In the genomic region with DNA sequence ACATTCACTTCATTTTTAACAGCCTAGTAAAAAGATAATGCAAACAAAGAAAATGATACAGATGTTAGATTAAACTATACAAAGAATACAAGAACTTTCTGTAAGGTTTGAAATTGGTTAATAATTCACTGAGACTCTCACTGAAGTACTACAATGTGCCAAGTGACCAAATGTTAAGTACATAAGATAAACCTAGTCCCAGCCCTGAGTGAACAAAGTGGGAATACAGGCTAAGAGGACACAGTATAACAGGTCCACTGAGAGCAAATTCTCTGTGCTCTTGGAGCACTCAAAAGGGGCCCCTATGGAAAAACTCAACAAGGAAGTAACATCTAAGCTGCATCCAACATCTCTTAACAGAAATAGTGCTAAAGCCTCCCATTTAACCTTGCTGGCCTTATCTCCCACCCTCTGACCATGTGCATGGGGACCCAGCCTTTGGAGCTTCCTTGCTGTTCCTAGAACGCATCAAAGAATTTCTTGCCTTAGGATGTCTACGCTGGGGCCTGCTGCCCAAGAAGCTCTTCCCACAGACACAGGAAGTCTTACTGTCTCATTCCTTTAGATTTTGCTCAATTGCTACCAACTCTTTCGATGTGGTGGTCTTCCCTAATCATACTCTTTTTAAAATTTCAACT, we compare ENCODE assay signal across 16 cellular contexts.
DNase-seq lines count a peak whose midpoint lies in the region; TF ChIP-seq lines count a peak whose summit lies in the region.
"Had no signal": no experiment of that assay in that cellular context is flagged by ENCODE, and none has a peak within 500 bp of the region (broad histone marks: within the 10 kb centered on the region; RNA-seq: fewer than 3 reads in every experiment).

No MANE protein-coding gene starts in this region.

- H3K4me3 Mint-ChIP-seq in glutamatergic neuron (ENCODE audit: unreplicated experiment) = no peak overlapping the region
- H3K4me3 Mint-ChIP-seq in nephron progenitor cell = no peak overlapping the region
- H3K4me3 Mint-ChIP-seq: activated naive CD8-positive, alpha-beta T cell treated with anti-CD3 and anti-CD28 coated beads, Interleukin-2, amount 10 ng/mL, durations not matched to agents 7 days and 5 days; naive thymus-derived CD4-positive, alpha-beta T cell had no signal

- H3K4me1 Mint-ChIP-seq in glutamatergic neuron (ENCODE audit: low read depth, unreplicated experiment) (peaks cover 20% of the 10 kb centered on the region), nephron progenitor cell (no peaks in the 10 kb centered on the region)

- peak overlapping the region; percentile 40; the same call in 1 of the 2 replicates for H3K27ac ChIP-seq in C4-2B
- H3K27ac ChIP-seq: breast epithelium, SJSA1 had no signal

- H3K27me3 Mint-ChIP-seq in glutamatergic neuron (ENCODE audit: unreplicated experiment) = no peaks in the 10 kb centered on the region
- no peaks in the 10 kb centered on the region for H3K27me3 Mint-ChIP-seq in nephron progenitor cell (ENCODE audit: low read depth, poor library complexity)
- H3K27me3 Mint-ChIP-seq: activated naive CD8-positive, alpha-beta T cell treated with anti-CD3 and anti-CD28 coated beads, Interleukin-2, amount 10 ng/mL, durations not matched to agents 7 days and 5 days; naive thymus-derived CD4-positive, alpha-beta T cell had no signal

- TF ChIP-seq CTCF in C4-2B (conservative IDR thresholded peaks at IDR 0.05) = no peak
- no peak for TF ChIP-seq CTCF in glutamatergic neuron (IDR thresholded peaks at IDR 0.05; ENCODE audit: partially characterized antibody, unreplicated experiment)
- TF ChIP-seq CTCF in nephron progenitor cell (IDR thresholded peaks at IDR 0.05) = no peak

- H3K36me3 Mint-ChIP-seq in glutamatergic neuron (ENCODE audit: unreplicated experiment) = no peaks in the 10 kb centered on the region
- H3K36me3 Mint-ChIP-seq in nephron progenitor cell (ENCODE audit: low read depth) = peaks cover 21% of the 10 kb centered on the region

- H3K9me3 Mint-ChIP-seq in glutamatergic neuron (ENCODE audit: unreplicated experiment) (no peaks in the 10 kb centered on the region), nephron progenitor cell (no peaks in the 10 kb centered on the region)
- H3K9me3 Mint-ChIP-seq: activated naive CD8-positive, alpha-beta T cell treated with anti-CD3 and anti-CD28 coated beads, Interleukin-2, amount 10 ng/mL, durations not matched to agents 7 days and 5 days; naive thymus-derived CD4-positive, alpha-beta T cell had no signal

- DNase-seq in HuH-7.5 (ENCODE audit: low spot score) (peak; percentile 7), glutamatergic neuron (no peak), nephron progenitor cell (no peak), NCI-H1694 treated with DMSO at 0.1 percent for 48 hours (lab: John Stamatoyannopoulos, UW) (no peak), activated gamma-delta T cell treated with Interleukin-2 at 50 U/mL for 16 hours (no peak), epidermal melanocyte (ENCODE audit: insufficient read length, low spot score) (no peak), GDM1 (lab: John Stamatoyannopoulos, UW) (no peak)
- DNase-seq: activated naive CD8-positive, alpha-beta T cell treated with anti-CD3 and anti-CD28 coated beads, Interleukin-2, amount 10 ng/mL, durations not matched to agents 7 days and 5 days; effector CD4-positive, alpha-beta T cell; MG63; naive thymus-derived CD4-positive, alpha-beta T cell; NCI-H1694; T-helper 9 cell had no signal

- H3K27ac Mint-ChIP-seq in glutamatergic neuron (ENCODE audit: unreplicated experiment) (peak overlapping the region; percentile 15), nephron progenitor cell (peak overlapping the region; percentile 57)
- H3K27ac Mint-ChIP-seq: activated naive CD8-positive, alpha-beta T cell treated with anti-CD3 and anti-CD28 coated beads, Interleukin-2, amount 10 ng/mL, durations not matched to agents 7 days and 5 days had no signal
